ENCODE assay signal across 22 cellular contexts in genomic region chr3:19547665-19548464, GRCh38.
"Had no signal": no experiment of that assay in that cellular context is flagged by ENCODE, and none has a peak within 500 bp of the region (broad histone marks: within the 10 kb centered on the region; RNA-seq: fewer than 3 reads in every experiment).

No MANE protein-coding gene starts in this region.

- H3K4me1 ChIP-seq: ascending aorta, breast epithelium, gastrocnemius medialis, heart left ventricle, right atrium auricular region, upper lobe of left lung had no signal

- H3K4me3 Mint-ChIP-seq: activated naive CD4-positive, alpha-beta T cell treated with anti-CD3 and anti-CD28 coated beads, Interleukin-2, amount 10 ng/mL, durations not matched to agents 7 days and 5 days; activated T-helper 17 cell treated with anti-CD3 and anti-CD28 coated beads, Interleukin-2, amount 50 U/mL, for 72 hours; effector memory CD8-positive, alpha-beta T cell had no signal

- H3K27ac ChIP-seq: ascending aorta, breast epithelium, epithelial cell of prostate, gastrocnemius medialis, heart left ventricle, neutrophil, right atrium auricular region, skin epidermis, upper lobe of left lung, VCaP had no signal

- H3K9me3 ChIP-seq: ascending aorta, gastrocnemius medialis, neutrophil, right atrium auricular region, upper lobe of left lung had no signal

- H3K27me3 Mint-ChIP-seq: activated naive CD4-positive, alpha-beta T cell treated with anti-CD3 and anti-CD28 coated beads, Interleukin-2, amount 10 ng/mL, durations not matched to agents 7 days and 5 days; activated T-helper 17 cell treated with anti-CD3 and anti-CD28 coated beads, Interleukin-2, amount 50 U/mL, for 72 hours; effector memory CD8-positive, alpha-beta T cell; naive B cell had no signal

- ATAC-seq: activated T-helper 17 cell treated with anti-CD3 and anti-CD28 coated beads, Interleukin-2, amount 50 U/mL, for 72 hours; effector memory CD8-positive, alpha-beta T cell; gastrocnemius medialis; heart left ventricle; left cardiac atrium; stimulated activated naive CD8-positive, alpha-beta T cell treated with anti-CD3 and anti-CD28 coated beads, Interleukin-15, Interleukin-2, amounts not matched to agents 100 U/mL and 50 U/mL, for 24 hours had no signal

- H3K36me3 ChIP-seq: ascending aorta, breast epithelium, gastrocnemius medialis, heart left ventricle, neutrophil, right atrium auricular region, upper lobe of left lung had no signal

- DNase-seq: activated CD4-positive, alpha-beta T cell treated with anti-CD3 and anti-CD28 coated beads, Interleukin-2, amount 50 U/mL, for 48 hours; activated naive CD4-positive, alpha-beta T cell treated with anti-CD3 and anti-CD28 coated beads, Interleukin-2, amount 10 ng/mL, durations not matched to agents 7 days and 5 days; dermis blood vessel endothelial cell; effector memory CD8-positive, alpha-beta T cell; gastrocnemius medialis; heart left ventricle; left cardiac atrium; naive B cell; posterior cingulate gyrus; stimulated activated CD4-positive, alpha-beta T cell treated with anti-CD3 and anti-CD28 coated beads, Interleukin-4, amount 100 ng/mL, for 4 hours; stimulated activated CD8-positive, alpha-beta memory T cell treated with anti-CD3 and anti-CD28 coated beads, Interleukin-4, amount 100 ng/mL, for 48 hours; stimulated activated naive CD8-positive, alpha-beta T cell treated with anti-CD3 and anti-CD28 coated beads, Interleukin-15, Interleukin-2, amounts not matched to agents 100 U/mL and 50 U/mL, for 24 hours; upper lobe of left lung had no signal

- H3K27ac Mint-ChIP-seq: activated naive CD4-positive, alpha-beta T cell treated with anti-CD3 and anti-CD28 coated beads, Interleukin-2, amount 10 ng/mL, durations not matched to agents 7 days and 5 days; activated T-helper 17 cell treated with anti-CD3 and anti-CD28 coated beads, Interleukin-2, amount 50 U/mL, for 72 hours; effector memory CD8-positive, alpha-beta T cell had no signal

- H3K27me3 ChIP-seq: ascending aorta, breast epithelium, gastrocnemius medialis, heart left ventricle, neutrophil, right atrium auricular region, upper lobe of left lung had no signal

- H3K9me3 Mint-ChIP-seq: activated naive CD4-positive, alpha-beta T cell treated with anti-CD3 and anti-CD28 coated beads, Interleukin-2, amount 10 ng/mL, durations not matched to agents 7 days and 5 days had no signal

- H3K4me1 Mint-ChIP-seq: activated naive CD4-positive, alpha-beta T cell treated with anti-CD3 and anti-CD28 coated beads, Interleukin-2, amount 10 ng/mL, durations not matched to agents 7 days and 5 days; activated T-helper 17 cell treated with anti-CD3 and anti-CD28 coated beads, Interleukin-2, amount 50 U/mL, for 72 hours had no signal

- H3K36me3 Mint-ChIP-seq: activated naive CD4-positive, alpha-beta T cell treated with anti-CD3 and anti-CD28 coated beads, Interleukin-2, amount 10 ng/mL, durations not matched to agents 7 days and 5 days had no signal

- H3K4me3 ChIP-seq: ascending aorta, breast epithelium, gastrocnemius medialis, heart left ventricle, lung, right atrium auricular region, skin epidermis, upper lobe of left lung had no signal
